ENCODE assay signal across 8 cellular contexts in the genomic region with DNA sequence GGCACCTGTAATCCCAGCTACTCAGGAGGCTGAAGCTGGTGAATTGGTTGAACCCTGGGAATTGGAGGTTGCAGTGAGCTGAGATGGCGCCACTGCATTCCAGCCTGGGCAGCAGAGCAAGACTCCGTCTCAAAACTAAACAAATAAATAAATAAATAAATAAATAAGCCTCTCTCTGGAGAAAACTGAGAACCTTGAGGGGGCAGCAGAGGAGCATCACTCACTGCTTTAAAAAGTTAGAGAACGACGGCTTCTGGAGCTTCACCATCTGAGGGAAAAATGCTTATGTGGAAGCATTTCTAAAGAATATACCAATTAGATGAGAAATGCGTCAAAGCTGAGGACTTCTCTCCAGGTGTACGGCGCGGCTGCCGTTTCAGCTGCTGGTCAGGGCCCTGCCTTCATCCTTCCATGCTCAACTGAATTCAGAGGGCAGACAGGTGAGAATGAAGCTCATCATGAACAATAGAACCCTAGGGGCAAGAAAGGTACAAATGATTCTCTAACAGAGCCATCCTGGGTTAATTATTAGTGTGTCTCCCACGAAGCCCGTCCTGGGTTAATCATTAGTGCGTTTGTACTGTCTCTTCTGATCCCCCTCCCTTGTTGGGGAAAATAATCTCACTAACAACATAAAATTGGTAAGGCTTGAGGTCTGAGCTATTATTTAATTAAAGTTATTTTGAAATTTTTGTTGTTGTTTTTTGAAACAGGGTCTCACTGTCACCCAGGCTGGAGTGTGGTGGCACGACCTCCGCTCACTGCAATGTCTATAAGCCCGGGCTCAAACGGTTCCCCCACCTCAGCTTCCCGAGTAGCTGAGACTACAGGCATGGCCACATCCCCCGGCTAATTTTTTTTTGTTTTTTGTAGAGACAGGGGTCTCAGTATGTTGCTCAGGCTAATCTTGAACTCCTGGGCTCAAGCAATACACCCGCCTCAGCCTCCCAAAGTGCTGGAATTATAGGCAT.
DNase-seq lines count a peak whose midpoint lies in the region; ATAC-seq and TF ChIP-seq lines count a peak whose summit lies in the region.

No MANE protein-coding gene starts in this region.

- ATAC-seq in GM21619 (IDR thresholded peaks at IDR 0.05; ENCODE audit: unreplicated experiment) = no peak
- ATAC-seq in GM18868 (IDR thresholded peaks at IDR 0.05; ENCODE audit: unreplicated experiment) = no peak

- peak; percentile 45 for TF ChIP-seq CTCF in astrocyte of the spinal cord (IDR thresholded peaks at IDR 0.05; ENCODE audit: low read depth, low read length)

- H3K4me3 ChIP-seq in astrocyte of the spinal cord (ENCODE audit: low read depth, low read length) = no peak overlapping the region

- DNase-seq in COR-L47 (lab: John Stamatoyannopoulos, UW) = peak; percentile 33
- DNase-seq in astrocyte of the spinal cord (ENCODE audit: low read depth, low spot score) = peak; percentile 56
- DNase-seq in lung microvascular endothelial cell (ENCODE audit: low read depth in 2 of 2) = peak; percentile 29 to 59
- DNase-seq in stimulated activated naive CD4-positive, alpha-beta T cell treated with Interleukin-2 at 50 U/mL for 16 hours (lab: John Stamatoyannopoulos, UW) = no peak
- DNase-seq in MV-4-11 (lab: John Stamatoyannopoulos, UW) = no peak

- peak; percentile 71 for TF ChIP-seq RAD21 in Ishikawa (IDR thresholded peaks at IDR 0.05; ENCODE audit: low read depth)

- in situ Hi-C loops in astrocyte of the spinal cord (cut with HindIII; ENCODE audit: low sequenced_read_pairs) = no loop called here

- TF ChIP-seq EP300 in Ishikawa (IDR thresholded peaks at IDR 0.05; ENCODE audit: borderline replicate concordance) = no peak

TF ChIP-seq in Ishikawa, 13 proteins besides CTCF, POLR2A, EP300 and RAD21:
- TF ChIP-seq EGR1 (IDR thresholded peaks at IDR 0.05) = no peak
- TF ChIP-seq ZBTB7A (IDR thresholded peaks at IDR 0.05; ENCODE audit: low read depth) = no peak
- TF ChIP-seq CREB1 (IDR thresholded peaks at IDR 0.05; ENCODE audit: low read depth) = no peak
- TF ChIP-seq TEAD4 (IDR thresholded peaks at IDR 0.05) = no peak
- no peak for TF ChIP-seq CEBPB (IDR thresholded peaks at IDR 0.05)
- TF ChIP-seq TCF12 (IDR thresholded peaks at IDR 0.05; ENCODE audit: low read depth) = no peak
- TF ChIP-seq FOXM1 (IDR thresholded peaks at IDR 0.05; ENCODE audit: borderline replicate concordance, low read depth) = no peak
- TF ChIP-seq TAF1 (IDR thresholded peaks at IDR 0.05; ENCODE audit: low read depth) = no peak
- TF ChIP-seq, protein P1, sequence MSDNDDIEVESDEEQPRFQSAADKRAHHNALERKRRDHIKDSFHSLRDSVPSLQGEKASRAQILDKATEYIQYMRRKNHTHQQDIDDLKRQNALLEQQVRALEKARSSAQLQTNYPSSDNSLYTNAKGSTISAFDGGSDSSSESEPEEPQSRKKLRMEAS (IDR thresholded peaks at IDR 0.05) = no peak
- TF ChIP-seq, protein P2, sequence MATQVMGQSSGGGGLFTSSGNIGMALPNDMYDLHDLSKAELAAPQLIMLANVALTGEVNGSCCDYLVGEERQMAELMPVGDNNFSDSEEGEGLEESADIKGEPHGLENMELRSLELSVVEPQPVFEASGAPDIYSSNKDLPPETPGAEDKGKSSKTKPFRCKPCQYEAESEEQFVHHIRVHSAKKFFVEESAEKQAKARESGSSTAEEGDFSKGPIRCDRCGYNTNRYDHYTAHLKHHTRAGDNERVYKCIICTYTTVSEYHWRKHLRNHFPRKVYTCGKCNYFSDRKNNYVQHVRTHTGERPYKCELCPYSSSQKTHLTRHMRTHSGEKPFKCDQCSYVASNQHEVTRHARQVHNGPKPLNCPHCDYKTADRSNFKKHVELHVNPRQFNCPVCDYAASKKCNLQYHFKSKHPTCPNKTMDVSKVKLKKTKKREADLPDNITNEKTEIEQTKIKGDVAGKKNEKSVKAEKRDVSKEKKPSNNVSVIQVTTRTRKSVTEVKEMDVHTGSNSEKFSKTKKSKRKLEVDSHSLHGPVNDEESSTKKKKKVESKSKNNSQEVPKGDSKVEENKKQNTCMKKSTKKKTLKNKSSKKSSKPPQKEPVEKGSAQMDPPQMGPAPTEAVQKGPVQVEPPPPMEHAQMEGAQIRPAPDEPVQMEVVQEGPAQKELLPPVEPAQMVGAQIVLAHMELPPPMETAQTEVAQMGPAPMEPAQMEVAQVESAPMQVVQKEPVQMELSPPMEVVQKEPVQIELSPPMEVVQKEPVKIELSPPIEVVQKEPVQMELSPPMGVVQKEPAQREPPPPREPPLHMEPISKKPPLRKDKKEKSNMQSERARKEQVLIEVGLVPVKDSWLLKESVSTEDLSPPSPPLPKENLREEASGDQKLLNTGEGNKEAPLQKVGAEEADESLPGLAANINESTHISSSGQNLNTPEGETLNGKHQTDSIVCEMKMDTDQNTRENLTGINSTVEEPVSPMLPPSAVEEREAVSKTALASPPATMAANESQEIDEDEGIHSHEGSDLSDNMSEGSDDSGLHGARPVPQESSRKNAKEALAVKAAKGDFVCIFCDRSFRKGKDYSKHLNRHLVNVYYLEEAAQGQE (IDR thresholded peaks at IDR 0.05; ENCODE audit: low read depth) = no peak
- TF ChIP-seq NFIC (IDR thresholded peaks at IDR 0.05) = no peak
- TF ChIP-seq USF1 (IDR thresholded peaks at IDR 0.05) = no peak
- no peak for TF ChIP-seq YY1 (IDR thresholded peaks at IDR 0.05; ENCODE audit: low read depth)

Comparison
In these comparisons a context has a peak if more than half of its experiments do, and no peak if none do; other contexts are left out.
1. DNase-seq: peak in COR-L47 (single experiment), astrocyte of the spinal cord (single experiment) and lung microvascular endothelial cell (2 of 2); none in stimulated activated naive CD4-positive, alpha-beta T cell treated with Interleukin-2 at 50 U/mL for 16 hours (single experiment) and MV-4-11 (single experiment).